In the genomic region with DNA sequence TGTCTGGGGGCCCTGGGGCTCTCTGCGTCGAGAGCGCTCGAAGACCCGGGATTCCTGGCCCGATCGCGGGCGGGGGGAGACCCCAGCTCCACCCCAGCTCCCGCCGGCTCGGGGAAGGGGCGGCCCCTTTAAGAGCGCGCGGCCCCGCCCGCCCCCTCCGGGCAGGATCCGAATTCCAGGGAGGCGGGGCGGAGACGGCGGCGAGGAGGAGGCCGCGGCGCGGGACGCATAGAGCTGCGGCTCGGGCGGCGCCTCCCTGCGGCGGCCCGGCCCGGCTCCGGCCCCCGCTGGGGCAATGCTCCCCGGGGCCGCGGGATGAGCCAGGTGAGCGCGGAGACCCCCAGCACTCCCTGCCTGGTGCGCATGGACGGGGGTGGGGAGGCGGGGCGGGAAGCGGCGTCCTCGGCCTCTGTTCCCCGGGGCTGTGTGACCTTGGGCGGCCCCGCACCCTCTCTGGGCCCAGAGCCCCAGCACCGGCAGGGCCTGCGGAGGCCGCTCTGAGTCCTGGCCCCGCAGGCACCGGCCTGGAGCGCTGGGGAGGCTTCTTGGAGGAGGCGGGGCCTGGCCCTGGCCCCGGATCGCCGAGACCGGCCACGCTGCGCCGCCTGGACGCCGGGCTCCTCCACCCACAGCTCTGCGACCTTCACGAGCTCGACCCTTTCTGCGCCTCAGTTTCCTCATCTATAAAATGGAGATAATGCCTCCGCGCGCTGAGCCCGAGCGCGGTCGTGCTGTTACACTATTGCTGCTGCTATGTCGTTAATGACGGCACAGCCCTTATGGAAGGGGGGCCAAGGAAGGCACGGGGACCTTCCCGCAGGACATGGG, we compare ENCODE assay signal across 8 cellular contexts. TPM values are rescaled to one million over a fixed set of nuclear protein-coding genes. Genes with fewer than 3 reads are reported as not detected.
DNase-seq lines count a peak whose midpoint lies in the region; ATAC-seq and TF ChIP-seq lines count a peak whose summit lies in the region.

No MANE protein-coding gene starts in this region.

- TF ChIP-seq CTCF in HCT116 (IDR thresholded peaks at IDR 0.05 in 2 of 3, conservative IDR thresholded peaks at IDR 0.05 in 1 of 3; ENCODE audit: borderline replicate concordance in 1 of 3, insufficient read depth in 1 of 3, low read depth in 2 of 3, low read length in 2 of 3) (no peak), OCI-LY1 (IDR thresholded peaks at IDR 0.05; ENCODE audit: low read length) (no peak), right atrium auricular region (IDR thresholded peaks at IDR 0.05) (peak in 1 of 2 donors; percentile 55), parathyroid adenoma (IDR thresholded peaks at IDR 0.05) (no peak)

- H3K9ac ChIP-seq in HCT116 (ENCODE audit: low read length) (peak overlapping the region; percentile 73), OCI-LY1 (ENCODE audit: low read length) (no peak overlapping the region), parathyroid adenoma (no peak overlapping the region)

- H3K9me2 ChIP-seq in HCT116 (ENCODE audit: insufficient read depth) (no peaks in the 10 kb centered on the region), OCI-LY1 (ENCODE audit: low read depth, low read length) (no peaks in the 10 kb centered on the region)

- peak; percentile 83 for DNase-seq in CD1c-positive myeloid dendritic cell (ENCODE audit: extremely low spot score)
- no peak for DNase-seq in HCT116 (ENCODE audit: low read depth, low spot score)
- DNase-seq in anterior cingulate cortex (lab: John Stamatoyannopoulos, UW): peak in 48 of 58 donors; percentile 32 to 81 (median 59)
- DNase-seq in right atrium auricular region (ENCODE audit: low spot score): peak; percentile 79

- RAD21 ChIA-PET in HCT116 (lab: Charles Lee; ENCODE audit: low non-redundant PET in 1 of 2, low total read pairs in 2 of 2, uncharacterized antibody in 2 of 2, unreplicated experiment in 2 of 2): interaction anchor here in 1 of 2 experiments (0.7 kb wide), 1 partner anchor 42 kb away, joined by 3 read pairs; no protein-coding TSS in a partner anchor

- CTCF ChIA-PET in HCT116 (lab: Charles Lee): interaction anchor here (1.1 kb wide), 2 partner anchors 13 to 14 kb away, joined by 3 read pairs; no protein-coding TSS in a partner anchor

- POLR2A ChIA-PET in HCT116 (lab: Charles Lee): no interaction called here

- H3K4me3 ChIP-seq in HCT116 (replicated peaks in 1 of 2; ENCODE audit: low read depth in 1 of 2, low read length in 2 of 2): peak overlapping the region; percentile 74 to 84
- H3K4me3 ChIP-seq in OCI-LY1 (ENCODE audit: low read depth, low read length, poor library complexity, severe bottlenecking): peak overlapping the region; percentile 16
- peak overlapping the region; percentile 81 to 91 for H3K4me3 ChIP-seq in right atrium auricular region
- peak overlapping the region; percentile 75 for H3K4me3 ChIP-seq in parathyroid adenoma (ENCODE audit: low read depth, low read length)

- H2AFZ ChIP-seq in HCT116 (ENCODE audit: low read depth, low read length, poor library complexity, severe bottlenecking): peak overlapping the region; percentile 68
- H2AFZ ChIP-seq in OCI-LY1 (ENCODE audit: low read length): no peak overlapping the region
- peak overlapping the region; percentile 80 for H2AFZ ChIP-seq in parathyroid adenoma

- H3K4me1 ChIP-seq in HCT116 (ENCODE audit: control insufficient read depth in 1 of 2, insufficient read depth in 2 of 2, low read length in 2 of 2): peaks cover 48 to 68% of the 10 kb centered on the region in 2 experiments
- H3K4me1 ChIP-seq in OCI-LY1 (ENCODE audit: insufficient read depth, low read length, severe bottlenecking): peaks cover 8% of the 10 kb centered on the region
- H3K4me1 ChIP-seq in right atrium auricular region: peaks cover 0 to 61% of the 10 kb centered on the region in 2 donors
- H3K4me1 ChIP-seq in parathyroid adenoma: no peaks in the 10 kb centered on the region

- peak overlapping the region; percentile 96 for H3K4me2 ChIP-seq in HCT116 (ENCODE audit: low read length)
- peak overlapping the region; percentile 50 for H3K4me2 ChIP-seq in OCI-LY1 (ENCODE audit: low read length)
- peak overlapping the region; percentile 75 for H3K4me2 ChIP-seq in parathyroid adenoma (ENCODE audit: low read length)

- ATAC-seq in HCT116: peak; percentile 66
- ATAC-seq in HG02763 (IDR thresholded peaks at IDR 0.05; ENCODE audit: unreplicated experiment): no peak
- no peak for ATAC-seq in GM18517 (IDR thresholded peaks at IDR 0.05; ENCODE audit: unreplicated experiment)

- H3K27me3 ChIP-seq in HCT116 (ENCODE audit: insufficient read depth, low read length): no peaks in the 10 kb centered on the region
- peaks cover 8% of the 10 kb centered on the region; the same call in 1 of the 2 replicates for H3K27me3 ChIP-seq in OCI-LY1 (ENCODE audit: insufficient read depth, low read length)
- H3K27me3 ChIP-seq in right atrium auricular region: no peaks in the 10 kb centered on the region
- H3K27me3 ChIP-seq in parathyroid adenoma (ENCODE audit: control insufficient read depth, insufficient read depth, low read length): no peaks in the 10 kb centered on the region

- intact Hi-C loops in HCT116 (cut with micrococcal nuclease): loop anchor here (1.0 kb wide), 1 partner anchor 52 kb away; no protein-coding TSS in a partner anchor

- peak overlapping the region; percentile 81 for H3K27ac ChIP-seq in HCT116 (ENCODE audit: low read depth, low read length)
- H3K27ac ChIP-seq in OCI-LY1 (ENCODE audit: low read depth, low read length, poor library complexity, severe bottlenecking): no peak overlapping the region
- peak overlapping the region; percentile 88 to 89 for H3K27ac ChIP-seq in right atrium auricular region
- peak overlapping the region; percentile 45 for H3K27ac ChIP-seq in parathyroid adenoma

- no peaks in the 10 kb centered on the region for H3K9me3 ChIP-seq in HCT116 (ENCODE audit: control insufficient read depth in 1 of 2, insufficient read depth in 1 of 2, low read depth in 1 of 2, low read length in 2 of 2)
- H3K9me3 ChIP-seq in OCI-LY1 (ENCODE audit: low read length): no peaks in the 10 kb centered on the region
- no peaks in the 10 kb centered on the region for H3K9me3 ChIP-seq in right atrium auricular region
- no peaks in the 10 kb centered on the region for H3K9me3 ChIP-seq in parathyroid adenoma (ENCODE audit: control insufficient read depth, low read length)

- H4K20me1 ChIP-seq in HCT116 (ENCODE audit: insufficient read depth) (no peaks in the 10 kb centered on the region), OCI-LY1 (ENCODE audit: insufficient read depth, low read length) (no peaks in the 10 kb centered on the region)

- TF ChIP-seq RAD21 in HCT116 (IDR thresholded peaks at IDR 0.05; ENCODE audit: low read depth): no peak

- peak; percentile 29 for TF ChIP-seq POLR2A in HCT116 (IDR thresholded peaks at IDR 0.05; ENCODE audit: borderline replicate concordance, extremely low read depth, insufficient read depth, insufficient read length)

- H3K79me2 ChIP-seq in HCT116 (ENCODE audit: insufficient read depth, low read length) (peaks cover 7% of the 10 kb centered on the region; the same call in 1 of the 2 replicates), OCI-LY1 (ENCODE audit: insufficient read depth, low read length) (no peaks in the 10 kb centered on the region), parathyroid adenoma (no peaks in the 10 kb centered on the region)

- H3K36me3 ChIP-seq in HCT116 (ENCODE audit: control insufficient read depth in 1 of 2, insufficient read depth in 2 of 2, low read length in 2 of 2) (no peaks in the 10 kb centered on the region), OCI-LY1 (ENCODE audit: insufficient read depth, low read length) (no peaks in the 10 kb centered on the region), right atrium auricular region (peaks cover 4% of the 10 kb centered on the region), parathyroid adenoma (ENCODE audit: control insufficient read depth, insufficient read depth, low read length) (no peaks in the 10 kb centered on the region)

- H3F3A ChIP-seq in OCI-LY1 (ENCODE audit: insufficient read depth, low read length): no peaks in the 10 kb centered on the region

- BruUV-seq in HCT116 (replicated peaks; lab: Mats Ljungman, UMichigan): no TSS peak

TF ChIP-seq in HCT116, 20 proteins besides CTCF, POLR2A, EP300 and RAD21:
- peak; percentile 82 for TF ChIP-seq ZFX (IDR thresholded peaks at IDR 0.05)
- no peak for TF ChIP-seq EGR1 (IDR thresholded peaks at IDR 0.05; ENCODE audit: low read depth)
- peak; percentile 33 for TF ChIP-seq TCF7L2 (IDR thresholded peaks at IDR 0.05; ENCODE audit: borderline replicate concordance, extremely low read depth, insufficient read depth, insufficient read length)
- no peak for TF ChIP-seq CEBPB (IDR thresholded peaks at IDR 0.05; ENCODE audit: low read depth)
- TF ChIP-seq SP1 (IDR thresholded peaks at IDR 0.05; ENCODE audit: low read depth): peak; percentile 57; the same call in 1 of the 2 replicates
- TF ChIP-seq, protein P1, sequence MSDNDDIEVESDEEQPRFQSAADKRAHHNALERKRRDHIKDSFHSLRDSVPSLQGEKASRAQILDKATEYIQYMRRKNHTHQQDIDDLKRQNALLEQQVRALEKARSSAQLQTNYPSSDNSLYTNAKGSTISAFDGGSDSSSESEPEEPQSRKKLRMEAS (IDR thresholded peaks at IDR 0.05): 0 out of 2 replicates have a peak, but pooled peaks have one; percentile 59
- TF ChIP-seq POLR2AphosphoS5 (IDR thresholded peaks at IDR 0.05; ENCODE audit: low read depth, low read length): peak; percentile 68

RNA-seq across cellular contexts. Expression of a gene that starts 0.6 kb away (rescaled TPM):
- total RNA-seq in HCT116 (2021; ENCODE audit: unreplicated experiment) (29.4 TPM), right atrium auricular region (10 to 100 TPM; 19.4 to 28.0 TPM)
- polyA plus RNA-seq in HCT116 (2012): 21.6 and 22.7 TPM in 2 replicates

RNA-seq across cellular contexts. Expression of a gene that starts 8.5 kb away (rescaled TPM):
- total RNA-seq in HCT116 (2021; ENCODE audit: unreplicated experiment): 0.96 TPM
- polyA plus RNA-seq in HCT116 (2012): 0.70 and 0.73 TPM in 2 replicates
- 1 to 10 TPM; 1.1 to 1.8 TPM for total RNA-seq in right atrium auricular region

RNA-seq across cellular contexts. Expression of a gene that starts 39.0 kb away (rescaled TPM):
- 335 TPM for total RNA-seq in HCT116 (2021; ENCODE audit: unreplicated experiment)
- 335 and 364 TPM in 2 replicates for polyA plus RNA-seq in HCT116 (2012)
- 100 to 1,000 TPM; 153 to 179 TPM for total RNA-seq in right atrium auricular region

RNA-seq across cellular contexts. Expression of a gene that starts 39.3 kb away (rescaled TPM):
- total RNA-seq in HCT116 (2021; ENCODE audit: unreplicated experiment) (30.2 TPM), right atrium auricular region (10 to 100 TPM; 16.5 to 23.4 TPM)
- polyA plus RNA-seq in HCT116 (2012): 17.0 and 17.4 TPM in 2 replicates

Comparison
In these comparisons a context has a peak if more than half of its experiments do, and no peak if none do; other contexts are left out.
1. H3K4me3 ChIP-seq: peak in every context shown above with its lines; median percentile 86 in right atrium auricular region; 79 in HCT116; 75 in parathyroid adenoma; 16 in OCI-LY1.